In genomic region chr17:83128306-83129240, GRCh38 we compare ENCODE assay signal across 18 cellular contexts.
"Had no signal": no experiment of that assay in that cellular context is flagged by ENCODE, and none has a peak within 500 bp of the region (broad histone marks: within the 10 kb centered on the region; RNA-seq: fewer than 3 reads in every experiment).

No MANE protein-coding gene starts in this region.

- H3K4me3 ChIP-seq: esophagus muscularis mucosa, gastroesophageal sphincter, heart right ventricle, lung, prostate gland, right atrium auricular region had no signal

- H3K27me3 ChIP-seq: brain microvascular endothelial cell, right atrium auricular region had no signal

- H3K36me3 Mint-ChIP-seq: activated CD8-positive, alpha-beta memory T cell treated with anti-CD3 and anti-CD28 coated beads, Interleukin-2, amount 10 ng/mL, durations not matched to agents 7 days and 5 days; mesothelial cell of epicardium; stimulated activated naive B cell treated with anti-CD40 and anti-IgM and Interleukin-4, amounts not matched to agents 10 μg/mL and 1 μg/mL and 100 μg/mL, for 72 hours had no signal

- H3K36me3 ChIP-seq: brain microvascular endothelial cell, esophagus muscularis mucosa, gastroesophageal sphincter, heart right ventricle, prostate gland, right atrium auricular region had no signal

- FAIRE-seq: endothelial cell of umbilical vein, TTC549 had no signal

- H3K9me3 Mint-ChIP-seq: activated naive CD4-positive, alpha-beta T cell treated with anti-CD3 and anti-CD28 coated beads for 36 hours; mesothelial cell of epicardium; stimulated activated naive B cell treated with anti-CD40 and anti-IgM and Interleukin-4, amounts not matched to agents 10 μg/mL and 1 μg/mL and 100 μg/mL, for 72 hours had no signal

- H3K4me1 ChIP-seq: gastroesophageal sphincter, prostate gland had no signal

- DNase-seq: activated CD4-positive, alpha-beta T cell treated with anti-CD3 and anti-CD28 coated beads for 36 hours; activated CD4-positive, alpha-beta T cell treated with anti-CD3 and anti-CD28 coated beads, Interleukin-2, amount 50 U/mL, for 48 hours; activated CD8-positive, alpha-beta memory T cell treated with anti-CD3 and anti-CD28 coated beads, Interleukin-2, amount 10 ng/mL, durations not matched to agents 7 days and 5 days; activated naive CD4-positive, alpha-beta T cell treated with anti-CD3 and anti-CD28 coated beads for 36 hours; brain microvascular endothelial cell; effector CD8-positive, alpha-beta T cell; heart right ventricle; nephron progenitor cell; stimulated activated CD4-positive, alpha-beta T cell treated with anti-CD3 and anti-CD28 coated beads, Interleukin-4, amount 100 ng/mL, for 4 hours; stimulated activated naive B cell treated with anti-CD40 and anti-IgM and Interleukin-4, amounts not matched to agents 10 μg/mL and 1 μg/mL and 100 μg/mL, for 72 hours had no signal

- H3K27ac ChIP-seq: brain microvascular endothelial cell, esophagus muscularis mucosa, gastroesophageal sphincter, heart right ventricle, prostate gland, right atrium auricular region had no signal

- H3K9me3 ChIP-seq: esophagus muscularis mucosa, gastroesophageal sphincter, heart right ventricle, prostate gland, right atrium auricular region had no signal

- H3K4me3 Mint-ChIP-seq: activated CD4-positive, alpha-beta T cell treated with anti-CD3 and anti-CD28 coated beads for 36 hours; activated CD8-positive, alpha-beta memory T cell treated with anti-CD3 and anti-CD28 coated beads, Interleukin-2, amount 10 ng/mL, durations not matched to agents 7 days and 5 days; activated naive CD4-positive, alpha-beta T cell treated with anti-CD3 and anti-CD28 coated beads for 36 hours; mesothelial cell of epicardium; nephron progenitor cell; stimulated activated naive B cell treated with anti-CD40 and anti-IgM and Interleukin-4, amounts not matched to agents 10 μg/mL and 1 μg/mL and 100 μg/mL, for 72 hours had no signal

- ATAC-seq: activated CD4-positive, alpha-beta T cell treated with anti-CD3 and anti-CD28 coated beads for 36 hours; activated CD8-positive, alpha-beta memory T cell treated with anti-CD3 and anti-CD28 coated beads, Interleukin-2, amount 10 ng/mL, durations not matched to agents 7 days and 5 days; gastroesophageal sphincter; stimulated activated naive B cell treated with anti-CD40 and anti-IgM and Interleukin-4, amounts not matched to agents 10 μg/mL and 1 μg/mL and 100 μg/mL, for 72 hours had no signal

- H3K27ac Mint-ChIP-seq: activated CD4-positive, alpha-beta T cell treated with anti-CD3 and anti-CD28 coated beads for 36 hours; activated CD8-positive, alpha-beta memory T cell treated with anti-CD3 and anti-CD28 coated beads, Interleukin-2, amount 10 ng/mL, durations not matched to agents 7 days and 5 days; activated naive CD4-positive, alpha-beta T cell treated with anti-CD3 and anti-CD28 coated beads for 36 hours; mesothelial cell of epicardium; nephron progenitor cell; stimulated activated naive B cell treated with anti-CD40 and anti-IgM and Interleukin-4, amounts not matched to agents 10 μg/mL and 1 μg/mL and 100 μg/mL, for 72 hours had no signal
